ENCODE assay signal across 16 cellular contexts in the genomic region with DNA sequence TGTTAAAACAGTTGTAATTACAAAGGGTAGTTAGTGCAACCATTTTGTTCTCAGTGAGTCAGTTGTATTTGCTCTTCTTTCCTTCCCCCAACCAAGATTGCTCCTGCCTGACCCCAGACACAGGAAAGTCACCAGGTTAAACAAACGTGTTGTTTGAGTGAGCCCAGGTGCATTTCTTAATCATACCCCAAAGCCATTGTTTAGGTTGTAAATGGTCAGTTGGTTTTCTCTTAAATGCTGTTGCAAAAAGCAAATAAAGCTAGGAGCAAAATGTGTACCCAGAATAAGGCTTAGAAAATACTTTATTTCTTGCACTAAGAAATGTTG.
DNase-seq lines count a peak whose midpoint lies in the region; ATAC-seq, FAIRE-seq and TF ChIP-seq lines count a peak whose summit lies in the region.
"Had no signal": no experiment of that assay in that cellular context is flagged by ENCODE, and none has a peak within 500 bp of the region (broad histone marks: within the 10 kb centered on the region; RNA-seq: fewer than 3 reads in every experiment).

No MANE protein-coding gene starts in this region.

- H3K27ac ChIP-seq in astrocyte (ENCODE audit: low read depth, low read length) = no peak overlapping the region
- H3K27ac ChIP-seq: C4-2B had no signal

- no peak overlapping the region for H3K9ac ChIP-seq in astrocyte (ENCODE audit: low read length)

- no peak overlapping the region for H3K4me3 Mint-ChIP-seq in astrocyte (ENCODE audit: unreplicated experiment)
- H3K4me3 Mint-ChIP-seq in memory B cell = no peak overlapping the region

- FAIRE-seq in GM12891 (lab: Jason Lieb, UNC) (peak; percentile 9), astrocyte (lab: Jason Lieb, UNC) (no peak), frontal cortex (lab: Jason Lieb, UNC) (no peak)
- FAIRE-seq: small intestine had no signal

- H3K4me3 ChIP-seq in astrocyte (ENCODE audit: insufficient read depth, low read depth, low read length) = no peak overlapping the region

- H3K36me3 Mint-ChIP-seq in astrocyte (ENCODE audit: low read depth, unreplicated experiment) = no peaks in the 10 kb centered on the region
- H3K36me3 Mint-ChIP-seq in memory B cell = peaks cover 5% of the 10 kb centered on the region

- TF ChIP-seq POLR2A in GM12891 (IDR thresholded peaks at IDR 0.05; ENCODE audit: low read depth, low read length) = no peak

- peak overlapping the region; percentile 6 for H3K4me2 ChIP-seq in astrocyte (ENCODE audit: low read length)

- H3K9me3 Mint-ChIP-seq in astrocyte (ENCODE audit: unreplicated experiment) (no peaks in the 10 kb centered on the region), memory B cell (no peaks in the 10 kb centered on the region)

- H3K27me3 ChIP-seq in astrocyte (ENCODE audit: insufficient read depth, low read length) = no peaks in the 10 kb centered on the region

- DNase-seq in GM12891 (ENCODE audit: insufficient read length, low spot score) = no peak
- DNase-seq in NCI-H146 (lab: John Stamatoyannopoulos, UW) = peak; percentile 93
- no peak for DNase-seq in astrocyte (ENCODE audit: low read depth)
- no peak for DNase-seq in memory B cell (ENCODE audit: low spot score in 2 of 2)
- no peak for DNase-seq in iPS-NIHi11 (ENCODE audit: low spot score)
- DNase-seq in pons (ENCODE audit: low spot score) = no peak
- DNase-seq in frontal cortex (ENCODE audit: low spot score in 2 of 2) = no peak
- no peak for DNase-seq in stimulated activated CD4-positive, alpha-beta T cell treated with anti-CD3 and anti-CD28 coated beads, Interleukin-4, amount 100 ng/mL, for 1 hour
- DNase-seq: activated CD4-positive, CD25-positive, alpha-beta regulatory T cell treated with anti-CD3 and anti-CD28 coated beads, Interleukin-2, amount 50 U/mL, for 72 hours; activated T-cell treated with anti-CD3 and anti-CD28 coated beads, Interleukin-2, amount 50 U/mL, for 1 hour; amniotic stem cell; foreskin melanocyte; Kasumi-1; NCI-H524 treated with DMSO at 0.1 percent for 48 hours; small intestine had no signal

- H3K27ac Mint-ChIP-seq in astrocyte (ENCODE audit: unreplicated experiment) (no peak overlapping the region), memory B cell (peak overlapping the region; percentile 1)

- no peaks in the 10 kb centered on the region for H3K9me3 ChIP-seq in astrocyte (ENCODE audit: insufficient read depth, low read depth, low read length)

- H4K20me1 ChIP-seq in astrocyte (ENCODE audit: insufficient read depth, low read length) = no peaks in the 10 kb centered on the region

- H3K4me1 ChIP-seq in astrocyte (ENCODE audit: insufficient read depth, low read length) = peaks cover 21% of the 10 kb centered on the region

- H2AFZ ChIP-seq in astrocyte (ENCODE audit: low read depth, low read length) = no peak overlapping the region

- no peak for TF ChIP-seq CTCF in astrocyte (IDR thresholded peaks at IDR 0.05; ENCODE audit: insufficient read depth, low read depth, low read length)

- ATAC-seq in memory B cell (ENCODE audit: low read depth) = no peak

- H3K36me3 ChIP-seq in astrocyte (ENCODE audit: insufficient read depth, low read length) = no peaks in the 10 kb centered on the region

- H3K4me1 Mint-ChIP-seq in astrocyte (ENCODE audit: low read depth, unreplicated experiment) = peaks cover 26% of the 10 kb centered on the region
- peaks cover 9% of the 10 kb centered on the region for H3K4me1 Mint-ChIP-seq in memory B cell

- no peaks in the 10 kb centered on the region for H3K79me2 ChIP-seq in astrocyte (ENCODE audit: insufficient read depth, low read length)

- H3K27me3 Mint-ChIP-seq in astrocyte (ENCODE audit: low read depth, unreplicated experiment) (no peaks in the 10 kb centered on the region), memory B cell (no peaks in the 10 kb centered on the region)

TF ChIP-seq in GM12891, 5 proteins besides CTCF, POLR2A, EP300 and RAD21:
- TF ChIP-seq PAX5 (IDR thresholded peaks at IDR 0.05; ENCODE audit: insufficient read depth, low read length, severe bottlenecking) (no peak), POU2F2 (IDR thresholded peaks at IDR 0.05; ENCODE audit: low read depth, low read length) (no peak), SPI1 (IDR thresholded peaks at IDR 0.05; ENCODE audit: low read depth, low read length) (no peak), POLR2AphosphoS5 (IDR thresholded peaks at IDR 0.05; ENCODE audit: low read depth, low read length) (no peak), TAF1 (IDR thresholded peaks at IDR 0.05; ENCODE audit: low read depth, low read length) (no peak)
